In genomic region chrX:139831689-139832456, GRCh38 we compare ENCODE assay signal across 8 cellular contexts.
DNase-seq lines count a peak whose midpoint lies in the region; ATAC-seq and TF ChIP-seq lines count a peak whose summit lies in the region.

No MANE protein-coding gene starts in this region.

- H3K4me3 ChIP-seq in right atrium auricular region = no peak overlapping the region
- no peak overlapping the region for H3K4me3 ChIP-seq in trophoblast cell (ENCODE audit: low read depth, low read length)
- H3K4me3 ChIP-seq in WERI-Rb-1 (ENCODE audit: low read depth, low read length) = no peak overlapping the region

- H2AK5ac ChIP-seq in trophoblast cell (ENCODE audit: low read length) = no peak overlapping the region

- no peak overlapping the region for H2AFZ ChIP-seq in trophoblast cell (ENCODE audit: insufficient read depth, low read length, poor library complexity)

- TF ChIP-seq CTCF in right atrium auricular region (IDR thresholded peaks at IDR 0.05) (no peak), RWPE1 (conservative IDR thresholded peaks at IDR 0.05; ENCODE audit: low read depth) (no peak), GM20000 (IDR thresholded peaks at IDR 0.05; ENCODE audit: extremely low read depth, missing control alignments) (no peak), WERI-Rb-1 (IDR thresholded peaks at IDR 0.05; ENCODE audit: low read depth, low read length) (no peak)

- no peaks in the 10 kb centered on the region for H3K27me3 ChIP-seq in right atrium auricular region
- no peaks in the 10 kb centered on the region for H3K27me3 ChIP-seq in trophoblast cell (ENCODE audit: insufficient read depth, low read length)
- H3K27me3 ChIP-seq in WERI-Rb-1 (ENCODE audit: insufficient read depth, low read depth, severe bottlenecking) = peaks cover 3% of the 10 kb centered on the region

- no peak overlapping the region for H2BK12ac ChIP-seq in trophoblast cell (ENCODE audit: low read length)

- no peak overlapping the region for H3K18ac ChIP-seq in trophoblast cell (ENCODE audit: low read length)

- no CpG with 5 or more reads among the region's 3 CpGs for WGBS in trophoblast cell (ENCODE audit: extremely low coverage, insufficient coverage, insufficient read length)

- no peaks in the 10 kb centered on the region for H3K79me2 ChIP-seq in trophoblast cell (ENCODE audit: control insufficient read depth, insufficient read depth, low read length, poor library complexity)

- H3K36me3 ChIP-seq in right atrium auricular region (no peaks in the 10 kb centered on the region), trophoblast cell (ENCODE audit: control insufficient read depth in 1 of 2, insufficient read depth in 2 of 2, low read length in 2 of 2) (no peaks in the 10 kb centered on the region), WERI-Rb-1 (no peaks in the 10 kb centered on the region)

- CTCF ChIA-PET in RWPE1 (lab: Yijun Ruan, JAX) = no interaction called here

- intact Hi-C loops in Right ventricle myocardium superior (cut with DNase I) (no loop called here), left ventricle myocardium superior (cut with micrococcal nuclease) (no loop called here)

- H3K79me1 ChIP-seq in trophoblast cell (ENCODE audit: low read length) = no peaks in the 10 kb centered on the region

- DNase-seq in Right ventricle myocardium superior = no peak
- no peak for DNase-seq in right atrium auricular region (ENCODE audit: low spot score)
- DNase-seq in RWPE1 (ENCODE audit: low spot score) = peak; percentile 4
- no peak for DNase-seq in left ventricle myocardium superior
- no peak for DNase-seq in trophoblast cell
- no peak for DNase-seq in GM20000 (ENCODE audit: low spot score)
- no peak for DNase-seq in WERI-Rb-1

- H3K27ac ChIP-seq in right atrium auricular region (no peak overlapping the region), RWPE1 (no peak overlapping the region), trophoblast cell (ENCODE audit: low read depth, low read length) (no peak overlapping the region), WERI-Rb-1 (no peak overlapping the region)

- H3K9me3 ChIP-seq in right atrium auricular region = no peaks in the 10 kb centered on the region
- H3K9me3 ChIP-seq in trophoblast cell (ENCODE audit: insufficient read depth, low read depth, low read length) = no peaks in the 10 kb centered on the region
- no peaks in the 10 kb centered on the region for H3K9me3 ChIP-seq in WERI-Rb-1 (ENCODE audit: severe bottlenecking)

- H3K4ac ChIP-seq in trophoblast cell (ENCODE audit: low read depth, low read length) = no peak overlapping the region

- POLR2A ChIA-PET in RWPE1 (lab: Yijun Ruan, JAX; ENCODE audit: low non-redundant PET) = no interaction called here

- no peak overlapping the region for H3K4me2 ChIP-seq in trophoblast cell (ENCODE audit: low read length)

- ATAC-seq in Right ventricle myocardium superior (ENCODE audit: poor library complexity) = peak; percentile 55
- ATAC-seq in HG03064 (IDR thresholded peaks at IDR 0.05; ENCODE audit: low read depth, unreplicated experiment) = peak; percentile 62
- ATAC-seq in left ventricle myocardium superior = peak; percentile 67

- H3K14ac ChIP-seq in trophoblast cell (ENCODE audit: low read length) = no peak overlapping the region

- H3K9ac ChIP-seq in trophoblast cell (ENCODE audit: low read length) = no peak overlapping the region

- no peak overlapping the region for H4K12ac ChIP-seq in trophoblast cell (ENCODE audit: low read depth, low read length)

- H4K91ac ChIP-seq in trophoblast cell (ENCODE audit: low read depth, low read length) = no peak overlapping the region

- no peak overlapping the region for H2BK120ac ChIP-seq in trophoblast cell (ENCODE audit: insufficient read depth, low read length, poor library complexity)

- no peak overlapping the region for H3K23ac ChIP-seq in trophoblast cell (ENCODE audit: low read length)

- H3K4me1 ChIP-seq in right atrium auricular region (peaks cover 0 to 19% of the 10 kb centered on the region in 2 donors), trophoblast cell (ENCODE audit: control insufficient read depth in 1 of 2, insufficient read depth in 2 of 2, low read length in 2 of 2) (no peaks in the 10 kb centered on the region)

- H2BK5ac ChIP-seq in trophoblast cell (ENCODE audit: low read depth, low read length, poor library complexity) = no peak overlapping the region

- H4K8ac ChIP-seq in trophoblast cell (ENCODE audit: low read depth, low read length) = no peak overlapping the region
